ENCODE assay signal across 1 cellular context in genomic region chr4:86421461-86421860, GRCh38.
TF ChIP-seq lines count a peak whose summit lies in the region.

No MANE protein-coding gene starts in this region.

TF ChIP-seq in GM23338, 12 proteins besides CTCF, POLR2A, EP300 and RAD21:
- no peak for TF ChIP-seq REST (IDR thresholded peaks at IDR 0.05; ENCODE audit: unreplicated experiment)
- no peak for TF ChIP-seq NANOG (IDR thresholded peaks at IDR 0.05; ENCODE audit: borderline replicate concordance)
- no peak for TF ChIP-seq POLR2AphosphoS5 (IDR thresholded peaks at IDR 0.05; ENCODE audit: low read depth)
- no peak for TF ChIP-seq EZH2phosphoT487 (IDR thresholded peaks at IDR 0.05; ENCODE audit: unreplicated experiment)
- TF ChIP-seq JUNB (IDR thresholded peaks at IDR 0.05; ENCODE audit: unreplicated experiment): no peak
- no peak for TF ChIP-seq EZH2 (IDR thresholded peaks at IDR 0.05; ENCODE audit: low read depth, unreplicated experiment)
- no peak for TF ChIP-seq ETS1 (IDR thresholded peaks at IDR 0.05)
- no peak for TF ChIP-seq ZNF462 (CRISPR knock-in tag; IDR thresholded peaks at IDR 0.05)
- no peak for TF ChIP-seq CREB1 (CRISPR knock-in tag; IDR thresholded peaks at IDR 0.05; ENCODE audit: low read depth)
- TF ChIP-seq STAT1 (IDR thresholded peaks at IDR 0.05; ENCODE audit: unreplicated experiment): no peak
TF ChIP-seq in GM23338: peak in this region for 0.
